ENCODE assay signal across 9 cellular contexts in the genomic region with DNA sequence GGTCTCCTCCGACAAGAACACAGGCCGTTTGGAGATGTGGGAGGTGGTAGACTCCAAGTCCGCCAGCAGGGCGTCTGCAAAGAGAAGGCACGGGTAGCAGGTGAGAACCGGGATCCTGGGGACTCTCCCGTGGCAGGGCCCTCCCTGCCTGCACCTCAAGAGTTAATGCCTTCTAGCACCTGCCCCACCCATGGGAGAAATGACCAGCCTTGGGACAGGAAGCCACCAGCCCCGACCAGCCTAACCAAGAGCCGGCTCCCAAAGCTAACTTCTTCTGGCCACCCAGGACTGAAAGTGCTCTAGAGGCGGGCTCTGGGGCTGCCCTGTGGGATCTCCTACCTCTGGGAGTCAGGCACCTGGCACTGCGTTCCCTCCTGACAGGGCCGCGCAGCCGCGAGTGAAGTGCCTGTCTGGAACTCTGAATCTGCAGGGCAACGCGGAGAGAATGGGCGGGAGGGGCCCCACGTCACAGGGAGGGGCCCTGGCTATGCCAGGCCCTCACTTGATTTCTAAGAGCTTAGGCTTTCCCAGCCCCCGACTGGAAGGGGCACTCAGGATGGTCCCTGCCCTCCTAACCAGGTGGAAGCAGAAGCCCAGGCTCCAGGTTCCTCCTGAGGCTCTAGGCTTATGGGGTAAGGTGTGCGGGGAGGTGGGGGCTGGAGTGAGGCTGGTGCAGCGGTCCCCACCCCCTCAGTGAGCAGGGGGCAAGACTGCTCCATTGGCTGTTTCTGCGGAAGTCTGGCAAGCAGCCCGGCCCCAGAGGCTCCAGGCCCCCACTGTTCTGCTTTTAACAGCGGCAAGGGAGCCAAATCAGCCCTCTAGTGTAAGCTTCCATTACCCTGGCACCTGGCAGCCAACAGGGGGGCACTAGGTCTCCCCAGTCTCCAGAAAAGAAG. TPM values are rescaled to one million over a fixed set of nuclear protein-coding genes. Genes with fewer than 3 reads are reported as not detected.
A peak's percentile ranks its signal among the peaks of the same experiment; 100 is the strongest.
DNase-seq lines count a peak whose midpoint lies in the region; ATAC-seq, FAIRE-seq and TF ChIP-seq lines count a peak whose summit lies in the region.
"Had no signal": no experiment of that assay in that cellular context is flagged by ENCODE, and none has a peak within 500 bp of the region (broad histone marks: within the 10 kb centered on the region; RNA-seq: fewer than 3 reads in every experiment).

No MANE protein-coding gene starts in this region.

- H3K4me3 ChIP-seq in keratinocyte (ENCODE audit: control insufficient read depth in 2 of 3, extremely low read depth in 1 of 3, insufficient read depth in 2 of 3, low read depth in 1 of 3, low read length in 3 of 3): peak overlapping the region; percentile 18 to 36 (median 29)
- peak overlapping the region; percentile 11 to 53 (median 33) for H3K4me3 ChIP-seq in transverse colon
- H3K4me3 ChIP-seq: PC-9 had no signal

- peak overlapping the region; percentile 87 for H3K27ac Mint-ChIP-seq in activated CD4-positive, alpha-beta T cell treated with anti-CD3 and anti-CD28 coated beads, Interleukin-2, amount 10 ng/mL, durations not matched to agents 7 days and 5 days
- H3K27ac Mint-ChIP-seq in activated CD8-positive, alpha-beta T cell treated with anti-CD3 and anti-CD28 coated beads for 36 hours: peak overlapping the region; percentile 80

- H3K9me3 Mint-ChIP-seq in activated CD4-positive, alpha-beta T cell treated with anti-CD3 and anti-CD28 coated beads, Interleukin-2, amount 10 ng/mL, durations not matched to agents 7 days and 5 days: no peaks in the 10 kb centered on the region
- H3K9me3 Mint-ChIP-seq in activated CD8-positive, alpha-beta T cell treated with anti-CD3 and anti-CD28 coated beads for 36 hours: no peaks in the 10 kb centered on the region

- H3K9ac ChIP-seq in keratinocyte (ENCODE audit: control insufficient read depth, extremely low read depth, insufficient read depth, low read length): peak overlapping the region; percentile 55

- in situ Hi-C loops in transverse colon (cut with MboI; ENCODE audit: low pct_ligation_motif_present in 1 of 4, low pct_unique_long_range_greater_than_20kb in 1 of 4, low sequenced_read_pairs in 3 of 4): loop anchor here in 1 of 4 donors (5.0 kb wide), 1 partner anchor 48 kb away; no protein-coding TSS in a partner anchor

- H3K27ac ChIP-seq in keratinocyte (ENCODE audit: control insufficient read depth, insufficient read depth, low read length): peak overlapping the region; percentile 65
- peak overlapping the region; percentile 88 to 92 (median 90) for H3K27ac ChIP-seq in transverse colon
- H3K27ac ChIP-seq: PC-9 had no signal

- H3K36me3 ChIP-seq in keratinocyte (ENCODE audit: control insufficient read depth in 2 of 2, extremely low read depth in 1 of 2, insufficient read depth in 2 of 2, low read length in 2 of 2) (peaks cover 55 to 75% of the 10 kb centered on the region in 2 experiments), transverse colon (peaks cover 0 to 28% (median 16%) of the 10 kb centered on the region in 4 donors)

- H3K36me3 Mint-ChIP-seq in activated CD4-positive, alpha-beta T cell treated with anti-CD3 and anti-CD28 coated beads, Interleukin-2, amount 10 ng/mL, durations not matched to agents 7 days and 5 days (ENCODE audit: low read depth): peaks cover 38% of the 10 kb centered on the region
- H3K36me3 Mint-ChIP-seq in activated CD8-positive, alpha-beta T cell treated with anti-CD3 and anti-CD28 coated beads for 36 hours (ENCODE audit: low read depth): peaks cover 6% of the 10 kb centered on the region

- DNase-seq in activated CD4-positive, alpha-beta T cell treated with anti-CD3 and anti-CD28 coated beads, Interleukin-2, amount 10 ng/mL, durations not matched to agents 7 days and 5 days: no peak
- DNase-seq in activated CD4-positive, alpha-beta T cell treated with anti-CD3 and anti-CD28 coated beads for 4 hours: no peak
- peak; percentile 31 for DNase-seq in activated CD8-positive, alpha-beta T cell treated with anti-CD3 and anti-CD28 coated beads for 36 hours
- no peak for DNase-seq in keratinocyte (ENCODE audit: low read depth, low spot score)
- peak; percentile 86 for DNase-seq in transverse colon
- DNase-seq in HuH-7.5 (ENCODE audit: low spot score): no peak
- DNase-seq in NCI-H1048 (lab: John Stamatoyannopoulos, UW): no peak
- DNase-seq in OCI-M1 (lab: John Stamatoyannopoulos, UW): no peak

- no peak for TF ChIP-seq CTCF in activated CD8-positive, alpha-beta T cell treated with anti-CD3 and anti-CD28 coated beads for 36 hours (IDR thresholded peaks at IDR 0.05)
- TF ChIP-seq CTCF in keratinocyte (optimal IDR thresholded peaks at IDR 0.05 in 1 of 3, IDR thresholded peaks at IDR 0.05 in 1 of 3, conservative IDR thresholded peaks at IDR 0.05 in 1 of 3; ENCODE audit: extremely low read depth in 1 of 3, insufficient read depth in 2 of 3, low read length in 3 of 3): no peak
- TF ChIP-seq CTCF in transverse colon (IDR thresholded peaks at IDR 0.05): peak in 1 of 5 experiments; percentile 19

- dilution Hi-C loops in keratinocyte (cut with MboI; ENCODE audit: extremely low pct_ligation_motif_present, low sequenced_read_pairs): no loop called here

- H3K9me3 ChIP-seq in keratinocyte (ENCODE audit: control insufficient read depth, low read depth, low read length) (no peaks in the 10 kb centered on the region), transverse colon (no peaks in the 10 kb centered on the region)

- no peak for TF ChIP-seq EP300 in transverse colon (IDR thresholded peaks at IDR 0.05; ENCODE audit: low read depth)

- no peak for FAIRE-seq in keratinocyte (lab: Jason Lieb, UNC)

- H4K20me1 ChIP-seq in keratinocyte (ENCODE audit: control insufficient read depth, extremely low read depth, insufficient read depth, low read length): peaks cover 20% of the 10 kb centered on the region

- H3K27me3 Mint-ChIP-seq in activated CD4-positive, alpha-beta T cell treated with anti-CD3 and anti-CD28 coated beads, Interleukin-2, amount 10 ng/mL, durations not matched to agents 7 days and 5 days: no peaks in the 10 kb centered on the region
- H3K27me3 Mint-ChIP-seq in activated CD8-positive, alpha-beta T cell treated with anti-CD3 and anti-CD28 coated beads for 36 hours: no peaks in the 10 kb centered on the region

- peak overlapping the region; percentile 63 for H3K4me2 ChIP-seq in keratinocyte (ENCODE audit: control insufficient read depth, extremely low read depth, insufficient read depth, low read depth, low read length)
- H3K4me2 ChIP-seq: PC-9 had no signal

- no peak overlapping the region for H2AFZ ChIP-seq in keratinocyte (ENCODE audit: control insufficient read depth, low read length)
- H2AFZ ChIP-seq: PC-9 had no signal

- H3K9me1 ChIP-seq in keratinocyte (ENCODE audit: control insufficient read depth, extremely low read depth, insufficient read depth, low read length): no peaks in the 10 kb centered on the region

- intact Hi-C loops in activated CD8-positive, alpha-beta T cell treated with anti-CD3 and anti-CD28 coated beads for 36 hours (cut with micrococcal nuclease): no loop called here
- intact Hi-C loops in transverse colon (cut with DNase I; ENCODE audit: low total_unique reads): no loop called here

- peaks cover 98% of the 10 kb centered on the region for H3K79me2 ChIP-seq in keratinocyte (ENCODE audit: control insufficient read depth, insufficient read depth, low read length)

- TF ChIP-seq POLR2A in transverse colon (IDR thresholded peaks at IDR 0.05): peak; percentile 87

- H3K4me1 ChIP-seq in keratinocyte (ENCODE audit: control insufficient read depth, extremely low read depth, insufficient read depth, low read length) (peaks cover 54% of the 10 kb centered on the region), transverse colon (peaks cover 33 to 60% (median 55%) of the 10 kb centered on the region in 4 donors)

- 30% methylated on average over 20 of the region's 25 CpGs; no CpG with 5 or more reads in 1 of the 2 donors for WGBS in transverse colon (ENCODE audit: low coverage in 1 of 2), 2 donors

- no peaks in the 10 kb centered on the region for H3K27me3 ChIP-seq in keratinocyte (ENCODE audit: control insufficient read depth, extremely low read depth, insufficient read depth, low read length)
- H3K27me3 ChIP-seq in transverse colon: no peaks in the 10 kb centered on the region

- peaks cover 49% of the 10 kb centered on the region for H3K4me1 Mint-ChIP-seq in activated CD4-positive, alpha-beta T cell treated with anti-CD3 and anti-CD28 coated beads, Interleukin-2, amount 10 ng/mL, durations not matched to agents 7 days and 5 days
- H3K4me1 Mint-ChIP-seq in activated CD8-positive, alpha-beta T cell treated with anti-CD3 and anti-CD28 coated beads for 36 hours (ENCODE audit: low read depth): peaks cover 41% of the 10 kb centered on the region

- no peak for ATAC-seq in activated CD8-positive, alpha-beta T cell treated with anti-CD3 and anti-CD28 coated beads for 36 hours

- CTCF ChIA-PET in activated CD4-positive, alpha-beta T cell treated with anti-CD3 and anti-CD28 coated beads, Interleukin-2, amount 10 ng/mL, durations not matched to agents 7 days and 5 days (lab: Charles Lee): interaction anchor here (0.8 to 16.2 kb wide), 5 partner anchors 13 to 78 kb away, joined by 3 to 546 read pairs (median 76); a partner anchor contains a TSS
- CTCF ChIA-PET in activated CD8-positive, alpha-beta T cell treated with anti-CD3 and anti-CD28 coated beads for 36 hours (lab: Charles Lee): interaction anchor here (0.8 to 10.3 kb wide), 3 partner anchors 13 to 35 kb away, joined by 3 to 749 read pairs (median 61); a partner anchor contains a TSS

- H3K4me3 Mint-ChIP-seq in activated CD4-positive, alpha-beta T cell treated with anti-CD3 and anti-CD28 coated beads, Interleukin-2, amount 10 ng/mL, durations not matched to agents 7 days and 5 days: no peak overlapping the region
- H3K4me3 Mint-ChIP-seq in activated CD8-positive, alpha-beta T cell treated with anti-CD3 and anti-CD28 coated beads for 36 hours: peak overlapping the region; percentile 51

- POLR2A ChIA-PET in activated CD4-positive, alpha-beta T cell treated with anti-CD3 and anti-CD28 coated beads, Interleukin-2, amount 10 ng/mL, durations not matched to agents 7 days and 5 days (lab: Charles Lee): no interaction called here
- POLR2A ChIA-PET in activated CD8-positive, alpha-beta T cell treated with anti-CD3 and anti-CD28 coated beads for 36 hours (lab: Charles Lee): interaction anchor here (0.7 to 15.4 kb wide), 7 partner anchors 14 to 213 kb away, joined by 3 to 394 read pairs (median 6); a partner anchor contains a TSS

RNA-seq across cellular contexts. Expression of a gene that starts 23.6 kb away (rescaled TPM):
- 1,000 to 10,000 TPM; 1,972 to 2,164 TPM for total RNA-seq in activated CD4-positive, alpha-beta T cell treated with anti-CD3 and anti-CD28 coated beads, Interleukin-2, amount 10 ng/mL, durations not matched to agents 7 days and 5 days
- total RNA-seq in activated CD8-positive, alpha-beta T cell treated with anti-CD3 and anti-CD28 coated beads for 36 hours: 1,000 to 10,000 TPM; 4,421 to 4,585 TPM
- 3,950 to 5,808 TPM (median 4,618 TPM) in 3 replicates for polyA plus RNA-seq in keratinocyte
- polyA plus RNA-seq in keratinocyte (2011; ENCODE audit: low read depth): 2,331 TPM
- 5,109 and 6,391 TPM in 2 replicates for polyA plus RNA-seq in keratinocyte (2011; cell fraction: cytosol; rRNA removed)
- polyA plus RNA-seq in keratinocyte (2011; cell fraction: nucleus; rRNA removed): 1,448 and 1,525 TPM in 2 replicates
- polyA plus RNA-seq in keratinocyte (2012; ENCODE audit: low replicate concordance): 2,330 and 3,652 TPM in 2 replicates
- 3,230 to 5,763 TPM (median 4,158 TPM) in 3 replicates for polyA minus RNA-seq in keratinocyte
- 2,814 TPM for polyA minus RNA-seq in keratinocyte (2011; cell fraction: cytosol; rRNA and poly(A)+ RNA removed)
- polyA minus RNA-seq in keratinocyte (2011; cell fraction: nucleus; rRNA and poly(A)+ RNA removed): 617 and 664 TPM in 2 replicates
- 1,000 to 10,000 TPM in 3 of 4 donors, 100 to 1,000 TPM in 1; 660 to 2,105 (median 1,778) TPM for total RNA-seq in transverse colon

RNA-seq across cellular contexts. Expression of a gene that starts 30.0 kb away (rescaled TPM):
- 10 to 100 TPM; 90.2 to 95.5 TPM for total RNA-seq in activated CD4-positive, alpha-beta T cell treated with anti-CD3 and anti-CD28 coated beads, Interleukin-2, amount 10 ng/mL, durations not matched to agents 7 days and 5 days
- total RNA-seq in activated CD8-positive, alpha-beta T cell treated with anti-CD3 and anti-CD28 coated beads for 36 hours: 100 to 1,000 TPM; 130 to 137 TPM
- polyA plus RNA-seq in keratinocyte: 26.1 to 56.3 TPM (median 34.1 TPM) in 3 replicates
- 33.4 TPM for polyA plus RNA-seq in keratinocyte (2011; ENCODE audit: low read depth)
- polyA plus RNA-seq in keratinocyte (2011; cell fraction: cytosol; rRNA removed): 21.4 and 29.2 TPM in 2 replicates
- 210 and 283 TPM in 2 replicates for polyA plus RNA-seq in keratinocyte (2011; cell fraction: nucleus; rRNA removed)
- polyA plus RNA-seq in keratinocyte (2012; ENCODE audit: low replicate concordance): 24.1 and 58.8 TPM in 2 replicates
- 161 to 298 TPM (median 224 TPM) in 3 replicates for polyA minus RNA-seq in keratinocyte
- polyA minus RNA-seq in keratinocyte (2011; cell fraction: cytosol; rRNA and poly(A)+ RNA removed): 102 TPM
- 202 and 229 TPM in 2 replicates for polyA minus RNA-seq in keratinocyte (2011; cell fraction: nucleus; rRNA and poly(A)+ RNA removed)
- total RNA-seq in transverse colon: 100 to 1,000 TPM in 2 of 4 donors, 10 to 100 TPM in 2; 70.0 to 141 (median 107) TPM

RNA-seq across cellular contexts. Expression of a gene that starts 41.0 kb away (rescaled TPM):
- total RNA-seq in activated CD4-positive, alpha-beta T cell treated with anti-CD3 and anti-CD28 coated beads, Interleukin-2, amount 10 ng/mL, durations not matched to agents 7 days and 5 days: 100 to 1,000 TPM; 201 to 236 TPM
- 10 to 100 TPM; 40.2 to 45.3 TPM for total RNA-seq in activated CD8-positive, alpha-beta T cell treated with anti-CD3 and anti-CD28 coated beads for 36 hours
- polyA plus RNA-seq in keratinocyte: 98.7 to 224 TPM (median 114 TPM) in 3 replicates
- 68.4 TPM for polyA plus RNA-seq in keratinocyte (2011; ENCODE audit: low read depth)
- 160 and 207 TPM in 2 replicates for polyA plus RNA-seq in keratinocyte (2011; cell fraction: cytosol; rRNA removed)
- 382 and 553 TPM in 2 replicates for polyA plus RNA-seq in keratinocyte (2011; cell fraction: nucleus; rRNA removed)
- 102 and 393 TPM in 2 replicates for polyA plus RNA-seq in keratinocyte (2012; ENCODE audit: low replicate concordance)
- 166 to 1,266 TPM (median 204 TPM) in 3 replicates for polyA minus RNA-seq in keratinocyte
- 149 TPM for polyA minus RNA-seq in keratinocyte (2011; cell fraction: cytosol; rRNA and poly(A)+ RNA removed)
- polyA minus RNA-seq in keratinocyte (2011; cell fraction: nucleus; rRNA and poly(A)+ RNA removed): 171 and 252 TPM in 2 replicates
- total RNA-seq in transverse colon: 100 to 1,000 TPM; 101 to 328 (median 198) TPM

Comparison
In these comparisons a context has a peak if more than half of its experiments do, and no peak if none do; other contexts are left out.
1. DNase-seq: peak in activated CD8-positive, alpha-beta T cell treated with anti-CD3 and anti-CD28 coated beads for 36 hours (single experiment) and transverse colon (single experiment); none in activated CD4-positive, alpha-beta T cell treated with anti-CD3 and anti-CD28 coated beads, Interleukin-2, amount 10 ng/mL, durations not matched to agents 7 days and 5 days (single experiment), activated CD4-positive, alpha-beta T cell treated with anti-CD3 and anti-CD28 coated beads for 4 hours (0 of 2), keratinocyte (single experiment), HuH-7.5 (single experiment), NCI-H1048 (single experiment) and OCI-M1 (single experiment).